16 cellular contexts compared by ENCODE assay signal in the genomic region with DNA sequence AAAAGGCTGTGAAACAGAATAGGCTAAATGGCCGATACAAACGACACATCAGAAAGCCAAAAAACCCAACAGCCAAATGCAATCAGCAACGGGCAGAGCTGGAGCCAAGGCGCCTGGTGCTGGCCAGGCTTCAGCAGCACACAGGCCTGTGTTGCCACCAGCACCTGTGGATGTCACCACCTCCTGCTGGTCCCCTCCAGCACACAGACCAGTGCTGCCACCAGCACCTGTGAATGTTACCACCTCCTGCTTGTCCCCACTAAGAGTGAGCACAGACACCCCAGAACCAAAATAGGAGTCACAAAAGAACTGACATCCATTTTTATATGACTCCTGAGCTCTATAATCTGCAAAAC. TPM values are rescaled to one million over a fixed set of nuclear protein-coding genes. Genes with fewer than 3 reads are reported as not detected.
DNase-seq lines count a peak whose midpoint lies in the region; ATAC-seq and TF ChIP-seq lines count a peak whose summit lies in the region.
"Had no signal": no experiment of that assay in that cellular context is flagged by ENCODE, and none has a peak within 500 bp of the region (broad histone marks: within the 10 kb centered on the region; RNA-seq: fewer than 3 reads in every experiment).

No MANE protein-coding gene starts in this region.

- intact Hi-C loops in body of pancreas (cut with DNase I): no loop called here
- intact Hi-C loops in Right ventricle myocardium superior (cut with DNase I): no loop called here
- intact Hi-C loops in upper lobe of right lung (cut with DNase I): no loop called here

- no peaks in the 10 kb centered on the region for H3K36me3 Mint-ChIP-seq in osteocyte (ENCODE audit: unreplicated experiment)
- H3K36me3 Mint-ChIP-seq: immature natural killer cell had no signal

- ATAC-seq in body of pancreas: peak; percentile 74
- ATAC-seq in Right ventricle myocardium superior (ENCODE audit: poor library complexity): peak; percentile 85
- ATAC-seq in upper lobe of right lung: peak; percentile 17
- no peak for ATAC-seq in HG03520 (IDR thresholded peaks at IDR 0.05; ENCODE audit: unreplicated experiment)
- ATAC-seq: T-helper 17 cell had no signal

- TF ChIP-seq CTCF in body of pancreas (IDR thresholded peaks at IDR 0.05) (peak in 3 of 7 experiments; percentile 21 to 51 (median 34)), upper lobe of right lung (IDR thresholded peaks at IDR 0.05) (no peak), osteocyte (IDR thresholded peaks at IDR 0.05) (no peak)

- no peaks in the 10 kb centered on the region for H3K4me1 Mint-ChIP-seq in osteocyte (ENCODE audit: unreplicated experiment)
- H3K4me1 Mint-ChIP-seq: immature natural killer cell had no signal

- H3K4me3 Mint-ChIP-seq in osteocyte (ENCODE audit: unreplicated experiment): no peak overlapping the region
- H3K4me3 Mint-ChIP-seq: immature natural killer cell, T-helper 17 cell had no signal

- no peaks in the 10 kb centered on the region for H3K36me3 ChIP-seq in body of pancreas (replicated peaks in 1 of 2; ENCODE audit: insufficient read depth in 1 of 2, low read depth in 2 of 2)
- H3K36me3 ChIP-seq in muscle layer of duodenum (ENCODE audit: control insufficient read depth in 1 of 2, insufficient read depth in 2 of 2, low read length in 2 of 2): no peaks in the 10 kb centered on the region
- no peaks in the 10 kb centered on the region for H3K36me3 ChIP-seq in upper lobe of right lung
- H3K36me3 ChIP-seq: BE2C had no signal

- H3K27ac ChIP-seq in body of pancreas (peak overlapping the region; percentile 41 to 88 (median 68)), muscle layer of duodenum (ENCODE audit: low read length) (peak overlapping the region; percentile 67), upper lobe of right lung (no peak overlapping the region)

- DNase-seq in body of pancreas (peak; percentile 66 to 87 (median 81)), Right ventricle myocardium superior (peak; percentile 66), upper lobe of right lung (no peak), osteocyte (ENCODE audit: extremely low spot score, unreplicated experiment) (no peak), NCI-H226 (no peak)
- DNase-seq: activated gamma-delta T cell treated with Interleukin-2 at 50 U/mL for 16 hours; BE2C; foreskin melanocyte; immature natural killer cell; NCI-H1417; NCI-H2227 treated with DMSO at 0.1 percent for 48 hours; small intestine; stimulated activated naive CD4-positive, alpha-beta T cell treated with Interleukin-2 at 50 U/mL for 16 hours; T-helper 17 cell had no signal

- H3K27me3 ChIP-seq in body of pancreas (no peaks in the 10 kb centered on the region), muscle layer of duodenum (ENCODE audit: low read depth, low read length) (no peaks in the 10 kb centered on the region), upper lobe of right lung (no peaks in the 10 kb centered on the region)
- H3K27me3 ChIP-seq: BE2C had no signal

- no peaks in the 10 kb centered on the region for H3K9me3 ChIP-seq in body of pancreas
- no peaks in the 10 kb centered on the region for H3K9me3 ChIP-seq in muscle layer of duodenum (ENCODE audit: control insufficient read depth in 1 of 2, low read length in 2 of 2)
- H3K9me3 ChIP-seq in upper lobe of right lung: no peaks in the 10 kb centered on the region
- H3K9me3 ChIP-seq: BE2C had no signal

- no peak for TF ChIP-seq POLR2A in body of pancreas (IDR thresholded peaks at IDR 0.05)

- H3K27ac Mint-ChIP-seq in osteocyte (ENCODE audit: unreplicated experiment): no peak overlapping the region
- H3K27ac Mint-ChIP-seq: immature natural killer cell, T-helper 17 cell had no signal

- no peak overlapping the region for H3K4me3 ChIP-seq in body of pancreas
- peak overlapping the region in 1 of 2 donors; percentile 15 for H3K4me3 ChIP-seq in muscle layer of duodenum (ENCODE audit: low read depth in 1 of 2, low read length in 2 of 2)
- H3K4me3 ChIP-seq in upper lobe of right lung: no peak overlapping the region

- H3K9me3 Mint-ChIP-seq in osteocyte (ENCODE audit: unreplicated experiment): no peaks in the 10 kb centered on the region

- H3K4me1 ChIP-seq in body of pancreas (peaks cover 56% of the 10 kb centered on the region), muscle layer of duodenum (ENCODE audit: control insufficient read depth in 1 of 2, insufficient read depth in 2 of 2, low read length in 2 of 2) (peaks cover 5 to 10% of the 10 kb centered on the region in 2 donors), upper lobe of right lung (no peaks in the 10 kb centered on the region)
- H3K4me1 ChIP-seq: BE2C had no signal

- H3K27me3 Mint-ChIP-seq in osteocyte (ENCODE audit: unreplicated experiment): peaks cover 3% of the 10 kb centered on the region

- 30 to 42% methylated on average over 3 to 4 of the region's 4 CpGs for WGBS in body of pancreas, 2 donors

RNA-seq across cellular contexts. Expression of a gene that starts 42.1 kb away (rescaled TPM):
- total RNA-seq in body of pancreas (10 to 100 TPM; 56.8 to 79.1 TPM), Right ventricle myocardium superior (697 TPM), upper lobe of right lung (50.7 TPM), osteocyte (1.7 TPM in 2 replicates)

Comparison
In these comparisons a context has a peak if more than half of its experiments do, and no peak if none do; other contexts are left out.
1. DNase-seq: peak in body of pancreas (4 of 4) and Right ventricle myocardium superior (single experiment); none in upper lobe of right lung (single experiment), osteocyte (single experiment) and NCI-H226 (single experiment).
2. RNA of a gene that starts 42.1 kb away (total RNA-seq): 697 TPM in Right ventricle myocardium superior (single experiment), 56.8 to 79.1 TPM in body of pancreas and 50.7 TPM in upper lobe of right lung (single experiment); 1.7 TPM in osteocyte; every median in the first group is over 10 times any median in the second.